ENCODE assay signal across 22 cellular contexts in genomic region chr18:7141287-7141686, GRCh38. TPM values are rescaled to one million over a fixed set of nuclear protein-coding genes. Genes with fewer than 3 reads are reported as not detected.
A peak's percentile ranks its signal among the peaks of the same experiment; 100 is the strongest.
DNase-seq lines count a peak whose midpoint lies in the region; ATAC-seq, FAIRE-seq and TF ChIP-seq lines count a peak whose summit lies in the region.
"Had no signal": no experiment of that assay in that cellular context is flagged by ENCODE, and none has a peak within 500 bp of the region (broad histone marks: within the 10 kb centered on the region; RNA-seq: fewer than 3 reads in every experiment).

No MANE protein-coding gene starts in this region.

- H3K18ac ChIP-seq in IMR-90 (ENCODE audit: low read depth, low read length) (no peak overlapping the region), H9 (ENCODE audit: insufficient read length, low read depth, low read length) (no peak overlapping the region)

- H3K23me2 ChIP-seq in H9 (ENCODE audit: insufficient read length, low read depth, low read length, poor library complexity, severe bottlenecking): no peaks in the 10 kb centered on the region

- H3K4me3 Mint-ChIP-seq in activated T-cell treated with anti-CD3 and anti-CD28 coated beads, Interleukin-2, amount 50 U/mL, for 72 hours: no peak overlapping the region
- H3K4me3 Mint-ChIP-seq in H9: no peak overlapping the region
- H3K4me3 Mint-ChIP-seq: CD14-positive monocyte; CD4-positive, alpha-beta memory T cell; CD4-positive, CD25-positive, alpha-beta regulatory T cell; CD8-positive, alpha-beta memory T cell had no signal

- no peak for ATAC-seq in activated T-cell treated with anti-CD3 and anti-CD28 coated beads, Interleukin-2, amount 50 U/mL, for 72 hours (replicated peaks in 1 of 2)
- ATAC-seq in A549: no peak
- ATAC-seq in IMR-90 (ENCODE audit: low read depth): no peak

- peak overlapping the region; percentile 19 for H3K27ac Mint-ChIP-seq in activated T-cell treated with anti-CD3 and anti-CD28 coated beads, Interleukin-2, amount 50 U/mL, for 72 hours
- H3K27ac Mint-ChIP-seq in H9: no peak overlapping the region
- H3K27ac Mint-ChIP-seq: CD14-positive monocyte; CD4-positive, alpha-beta memory T cell; CD8-positive, alpha-beta memory T cell had no signal

- H3K9me3 Mint-ChIP-seq in activated T-cell treated with anti-CD3 and anti-CD28 coated beads, Interleukin-2, amount 50 U/mL, for 72 hours: peaks cover 6 to 10% of the 10 kb centered on the region in 2 donors
- no peaks in the 10 kb centered on the region for H3K9me3 Mint-ChIP-seq in H9

- POLR2A ChIA-PET in A549 (lab: Yijun Ruan, JAX) (no interaction called here), IMR-90 (lab: Charles Lee; ENCODE audit: unreplicated experiment) (no interaction called here)

- no peak overlapping the region for H4K5ac ChIP-seq in IMR-90 (ENCODE audit: low read depth, low read length)
- no peak overlapping the region for H4K5ac ChIP-seq in H9 (ENCODE audit: insufficient read length, low read depth, low read length)

- H3K4ac ChIP-seq in IMR-90 (ENCODE audit: low read depth, low read length) (no peak overlapping the region), H9 (ENCODE audit: low read depth, low read length) (no peak overlapping the region)

- H3K79me1 ChIP-seq in IMR-90 (ENCODE audit: low read depth in 1 of 2, low read length in 2 of 2): no peaks in the 10 kb centered on the region
- H3K79me1 ChIP-seq in H9 (ENCODE audit: insufficient read depth, low read depth, low read length, poor library complexity, severe bottlenecking): no peaks in the 10 kb centered on the region

- H4K8ac ChIP-seq in IMR-90 (ENCODE audit: low read depth in 2 of 2, low read length in 2 of 2) (no peak overlapping the region), H9 (replicated peaks; ENCODE audit: insufficient read length, low read depth, low read length) (no peak overlapping the region)

- no peak overlapping the region for H3K9ac ChIP-seq in IMR-90 (ENCODE audit: low read depth, low read length)
- H3K9ac ChIP-seq in H9 (ENCODE audit: extremely low read depth, insufficient read length, low read length): no peak overlapping the region
- H3K9ac ChIP-seq: BLaER1 had no signal

- in situ Hi-C loops in IMR-90 (cut with MboI; ENCODE audit: low sequenced_read_pairs): no loop called here

- no peak overlapping the region for H3K4me2 ChIP-seq in A549
- no peak overlapping the region for H3K4me2 ChIP-seq in IMR-90 (ENCODE audit: low read depth, low read length)
- no peak overlapping the region for H3K4me2 ChIP-seq in H9 (ENCODE audit: insufficient read depth, insufficient read length, low read length)
- H3K4me2 ChIP-seq: BLaER1 had no signal

- FAIRE-seq in A549 (lab: Jason Lieb, UNC): no peak
- FAIRE-seq: G401.6, GM12891, GM19239 had no signal

- no peak overlapping the region for H2AK5ac ChIP-seq in IMR-90 (ENCODE audit: low read depth, low read length)
- H2AK5ac ChIP-seq in H9 (ENCODE audit: insufficient read length, low read length): no peak overlapping the region

- no peaks in the 10 kb centered on the region for H3K36me3 ChIP-seq in IMR-90 (ENCODE audit: control insufficient read depth, insufficient read depth, low read length)
- H3K36me3 ChIP-seq: BE2C, BLaER1 had no signal

- H3K36me3 Mint-ChIP-seq in activated T-cell treated with anti-CD3 and anti-CD28 coated beads, Interleukin-2, amount 50 U/mL, for 72 hours (ENCODE audit: insufficient read depth in 2 of 2): no peaks in the 10 kb centered on the region
- H3K36me3 Mint-ChIP-seq in H9 (ENCODE audit: insufficient read depth in 1 of 3, low read depth in 3 of 3): no peaks in the 10 kb centered on the region
- H3K36me3 Mint-ChIP-seq: CD14-positive monocyte; CD4-positive, alpha-beta memory T cell; CD4-positive, CD25-positive, alpha-beta regulatory T cell; CD8-positive, alpha-beta memory T cell had no signal

- no peaks in the 10 kb centered on the region for H3K79me2 ChIP-seq in H9 (ENCODE audit: insufficient read depth, low read length)

- TF ChIP-seq CTCF in A549 (IDR thresholded peaks at IDR 0.05): no peak
- no peak for TF ChIP-seq CTCF in IMR-90 (conservative IDR thresholded peaks at IDR 0.05; ENCODE audit: low read depth, low read length)
- no peak for TF ChIP-seq CTCF in H9 (conservative IDR thresholded peaks at IDR 0.05)

- H3K4me3 ChIP-seq in A549 (no peak overlapping the region), IMR-90 (ENCODE audit: insufficient read depth, low read depth, low read length) (no peak overlapping the region)
- H3K4me3 ChIP-seq: BLaER1 had no signal

- H2BK120ac ChIP-seq in IMR-90 (ENCODE audit: low read depth, low read length) (no peak overlapping the region), H9 (ENCODE audit: low read depth, low read length, poor library complexity, severe bottlenecking) (no peak overlapping the region)

- H2BK15ac ChIP-seq in IMR-90 (ENCODE audit: low read depth, low read length) (no peak overlapping the region), H9 (ENCODE audit: low read depth, low read length) (no peak overlapping the region)

- no peak overlapping the region for H3T11ph ChIP-seq in H9 (ENCODE audit: low read length)

- no TSS peak for BruUV-seq in IMR-90 (replicated peaks; lab: Mats Ljungman, UMichigan)

- no peak overlapping the region for H3K56ac ChIP-seq in IMR-90 (ENCODE audit: extremely low read depth, insufficient read depth, low read length)
- no peak overlapping the region for H3K56ac ChIP-seq in H9 (ENCODE audit: insufficient read length, low read depth, low read length)

- no peaks in the 10 kb centered on the region for H3K27me3 ChIP-seq in IMR-90 (ENCODE audit: control insufficient read depth, insufficient read depth, low read length)
- H3K27me3 ChIP-seq in H9 (ENCODE audit: insufficient read depth, low read length): no peaks in the 10 kb centered on the region
- H3K27me3 ChIP-seq: BE2C, BLaER1 had no signal

- CTCF ChIA-PET in A549 (lab: Yijun Ruan, JAX): no interaction called here
- CTCF ChIA-PET in IMR-90 (lab: Yijun Ruan, JAX): no interaction called here

- H3K4me1 ChIP-seq in A549: no peaks in the 10 kb centered on the region
- H3K4me1 ChIP-seq in IMR-90 (ENCODE audit: control insufficient read depth, insufficient read depth, low read length): no peaks in the 10 kb centered on the region
- no peaks in the 10 kb centered on the region for H3K4me1 ChIP-seq in H9 (ENCODE audit: insufficient read depth, low read length)
- H3K4me1 ChIP-seq: BE2C, BLaER1 had no signal

- H3K27ac ChIP-seq in A549 (no peak overlapping the region), IMR-90 (ENCODE audit: insufficient read depth, low read length) (no peak overlapping the region), H9 (ENCODE audit: insufficient read length, low read depth, low read length) (no peak overlapping the region)
- H3K27ac ChIP-seq: 22Rv1, BLaER1 had no signal

- no peak overlapping the region for H2BK5ac ChIP-seq in IMR-90 (ENCODE audit: low read depth, low read length, poor library complexity, severe bottlenecking)
- no peak overlapping the region for H2BK5ac ChIP-seq in H9 (ENCODE audit: insufficient read length, low read length)

- H2BK12ac ChIP-seq in H9 (ENCODE audit: insufficient read length, low read depth, low read length): no peak overlapping the region

- no peak overlapping the region for H4K91ac ChIP-seq in IMR-90 (ENCODE audit: insufficient read depth, low read depth, low read length)
- no peak overlapping the region for H4K91ac ChIP-seq in H9 (ENCODE audit: insufficient read length, low read depth, low read length)

- no peaks in the 10 kb centered on the region for H4K20me1 ChIP-seq in IMR-90 (ENCODE audit: insufficient read depth, low read length)
- no peaks in the 10 kb centered on the region for H4K20me1 ChIP-seq in H9 (ENCODE audit: control insufficient read depth, insufficient read depth, insufficient read length)
- H4K20me1 ChIP-seq: BLaER1 had no signal

- no peak for TF ChIP-seq RAD21 in A549 (conservative IDR thresholded peaks at IDR 0.05 in 1 of 2, IDR thresholded peaks at IDR 0.05 in 1 of 2)
- TF ChIP-seq RAD21 in IMR-90 (IDR thresholded peaks at IDR 0.05; ENCODE audit: low read length): no peak

- no peak for DNase-seq in activated T-cell treated with anti-CD3 and anti-CD28 coated beads, Interleukin-2, amount 50 U/mL, for 72 hours
- DNase-seq in activated T-cell treated with anti-CD3 and anti-CD28 coated beads for 4 hours (no peak), A549 (ENCODE audit: low read depth in 1 of 2, low spot score in 1 of 2) (no peak), IMR-90 (no peak), H9 (no peak), KG1 (lab: John Stamatoyannopoulos, UW) (no peak)
- DNase-seq: ACHN; BE2C; C1 segment of cervical spinal cord; CD4-positive, alpha-beta memory T cell; CD4-positive, CD25-positive, alpha-beta regulatory T cell; CD8-positive, alpha-beta memory T cell; COR-L47; DMS79 treated with DMSO at 0.1 percent for 48 hours; GF-D8 had no signal

- no peaks in the 10 kb centered on the region for H3K9me1 ChIP-seq in IMR-90 (ENCODE audit: insufficient read depth, low read length)

- no peaks in the 10 kb centered on the region for H3K27me3 Mint-ChIP-seq in activated T-cell treated with anti-CD3 and anti-CD28 coated beads, Interleukin-2, amount 50 U/mL, for 72 hours (ENCODE audit: low read depth)
- H3K27me3 Mint-ChIP-seq in H9 (ENCODE audit: low read depth): no peaks in the 10 kb centered on the region
- H3K27me3 Mint-ChIP-seq: CD4-positive, alpha-beta memory T cell; CD4-positive, CD25-positive, alpha-beta regulatory T cell; CD8-positive, alpha-beta memory T cell had no signal

- dilution Hi-C loops in IMR-90 (cut with HindIII; ENCODE audit: low sequenced_read_pairs, unreplicated experiment): no loop called here

- no peak for TF ChIP-seq EP300 in A549 (IDR thresholded peaks at IDR 0.05)

- H3K14ac ChIP-seq in IMR-90 (replicated peaks; ENCODE audit: low read depth, low read length) (no peak overlapping the region), H9 (ENCODE audit: insufficient read depth, low read length) (no peak overlapping the region)

- H3K23ac ChIP-seq in IMR-90 (ENCODE audit: low read depth, low read length) (no peak overlapping the region), H9 (ENCODE audit: insufficient read length, low read depth, low read length) (no peak overlapping the region)

- TF ChIP-seq POLR2A in A549 (IDR thresholded peaks at IDR 0.05; ENCODE audit: low read length): no peak
- TF ChIP-seq POLR2A in IMR-90 (IDR thresholded peaks at IDR 0.05; ENCODE audit: low read depth, low read length): no peak

- no peaks in the 10 kb centered on the region for H3K4me1 Mint-ChIP-seq in activated T-cell treated with anti-CD3 and anti-CD28 coated beads, Interleukin-2, amount 50 U/mL, for 72 hours (ENCODE audit: low read depth)
- H3K4me1 Mint-ChIP-seq in H9: no peaks in the 10 kb centered on the region
- H3K4me1 Mint-ChIP-seq: CD14-positive monocyte; CD4-positive, alpha-beta memory T cell; CD4-positive, CD25-positive, alpha-beta regulatory T cell; CD8-positive, alpha-beta memory T cell had no signal

- no peak overlapping the region for H2BK20ac ChIP-seq in IMR-90 (ENCODE audit: low read depth, low read length)
- no peak overlapping the region for H2BK20ac ChIP-seq in H9 (ENCODE audit: low read depth, low read length, poor library complexity, severe bottlenecking)

- no peak overlapping the region for H2AK9ac ChIP-seq in IMR-90 (replicated peaks; ENCODE audit: low read depth, low read length, poor library complexity)

- H2AFZ ChIP-seq in IMR-90 (replicated peaks; ENCODE audit: low read length, poor library complexity): no peak overlapping the region
- H2AFZ ChIP-seq in H9 (ENCODE audit: low read length): no peak overlapping the region

- H3K9me3 ChIP-seq in A549 (no peaks in the 10 kb centered on the region), IMR-90 (ENCODE audit: control insufficient read depth, insufficient read depth, low read length) (no peaks in the 10 kb centered on the region), H9 (ENCODE audit: control insufficient read depth, low read depth, low read length) (no peaks in the 10 kb centered on the region)
- H3K9me3 ChIP-seq: BE2C, BLaER1 had no signal

- intact Hi-C loops in IMR-90 (cut with micrococcal nuclease): no loop called here

RNA-seq across cellular contexts. Expression of gene LAMA1, which starts 23.7 kb away (rescaled TPM):
- not detected for total RNA-seq in activated T-cell treated with anti-CD3 and anti-CD28 coated beads, Interleukin-2, amount 50 U/mL, for 72 hours
- polyA plus RNA-seq in A549 (2011; rRNA removed) (0.06 and 0.11 TPM in 2 replicates), A549 (2017; fragmentation: RNase III; extraction: RNeasy Plus Mini Kit Qiagen cat#74134 plus additional on column Dnase treatment) (0.05 TPM in 2 of 3 replicates, not detected in the other), IMR-90 (2012; rRNA removed) (13.3 and 15.5 TPM in 2 replicates)
- polyA plus RNA-seq in A549 (2012; cell fraction: cytosol; rRNA removed): 0.03 TPM in 2 replicates
- 0.04 and 0.12 TPM in 2 replicates for polyA plus RNA-seq in A549 (2012; cell fraction: nucleus; rRNA removed)
- 0.08 and 0.19 TPM in 2 replicates for polyA minus RNA-seq in A549 (2011; rRNA and poly(A)+ RNA removed)
- total RNA-seq in IMR-90 (2012; rRNA removed) (10.9 and 11.4 TPM in 2 replicates), H9 (2021) (28.7 and 28.8 TPM in 2 replicates)
- 8.9 and 10.5 TPM in 2 replicates for polyA plus RNA-seq in IMR-90 (2012; cell fraction: cytosol; rRNA removed)
- polyA plus RNA-seq in IMR-90 (2012; cell fraction: nucleus; rRNA removed; ENCODE audit: low replicate concordance): 16.0 and 21.1 TPM in 2 replicates
- total RNA-seq: A673; CD4-positive, alpha-beta memory T cell; CD4-positive, CD25-positive, alpha-beta regulatory T cell; CD8-positive, alpha-beta memory T cell had no signal
- polyA plus RNA-seq: CD14-positive monocyte; CD4-positive, alpha-beta memory T cell; CD4-positive, CD25-positive, alpha-beta regulatory T cell; CD8-positive, alpha-beta memory T cell had no signal

Comparison
In these comparisons a context has a peak if more than half of its experiments do, and no peak if none do; other contexts are left out.
1. RNA of gene LAMA1, which starts 23.7 kb away (total RNA-seq): 28.7 to 28.8 TPM in H9 and 10.9 to 11.4 TPM in IMR-90; not detected in activated T-cell treated with anti-CD3 and anti-CD28 coated beads, Interleukin-2, amount 50 U/mL, for 72 hours; every median in the first group is over 10 times any median in the second.